Comparison of ENCODE assay signal across 22 cellular contexts in genomic region chr12:27666510-27666909, GRCh38. TPM values are rescaled to one million over a fixed set of nuclear protein-coding genes. Genes with fewer than 3 reads are reported as not detected.
"Had no signal": no experiment of that assay in that cellular context is flagged by ENCODE, and none has a peak within 500 bp of the region (broad histone marks: within the 10 kb centered on the region; RNA-seq: fewer than 3 reads in every experiment).

No MANE protein-coding gene starts in this region.

- H3K36me3 ChIP-seq: prostate gland had no signal

- H3K27ac ChIP-seq: dorsolateral prefrontal cortex, lower lobe of right lung, neural progenitor cell, prostate gland, suprapubic skin, thyroid gland had no signal

- H3K4me2 ChIP-seq: neural progenitor cell had no signal

- H3K27me3 ChIP-seq: dorsolateral prefrontal cortex, gastrocnemius medialis, neural progenitor cell, suprapubic skin, thyroid gland had no signal

- H3K4me1 ChIP-seq: lower lobe of right lung, neural progenitor cell, prostate gland, suprapubic skin, thyroid gland had no signal

- H2AFZ ChIP-seq: neural progenitor cell had no signal

- ATAC-seq: gastrocnemius medialis; left ventricle myocardium superior; lower lobe of right lung; right cardiac atrium; stimulated activated naive B cell treated with anti-CD40 and anti-IgM and Interleukin-4, amounts not matched to agents 10 μg/mL and 1 μg/mL and 100 μg/mL, for 72 hours had no signal

- H3K4me3 ChIP-seq: dorsolateral prefrontal cortex, gastrocnemius medialis, lower lobe of right lung, neural progenitor cell, prostate gland, suprapubic skin, thyroid gland had no signal

- DNase-seq: cerebellar nuclear complex; dorsolateral prefrontal cortex; effector CD4-positive, alpha-beta T cell; foreskin fibroblast; gastrocnemius medialis; head of caudate nucleus; left ventricle myocardium superior; lower lobe of right lung; naive B cell; right cardiac atrium; small intestine; stimulated activated CD4-positive, alpha-beta T cell treated with anti-CD3 and anti-CD28 coated beads, Interleukin-15, amount 100 ng/mL, for 24 hours; stimulated activated CD4-positive, alpha-beta T cell treated with anti-CD3 and anti-CD28 coated beads, Interleukin-2, amount 100 ng/mL, for 48 hours; stimulated activated naive B cell treated with anti-CD40 and anti-IgM and Interleukin-4, amounts not matched to agents 10 μg/mL and 1 μg/mL and 100 μg/mL, for 72 hours; thyroid gland had no signal

- FAIRE-seq: colon, keratinocyte, small intestine, urothelium cell line had no signal

- H3K9ac ChIP-seq: neural progenitor cell had no signal

- H3K9me3 ChIP-seq: gastrocnemius medialis, lower lobe of right lung, prostate gland, suprapubic skin, thyroid gland had no signal

RNA-seq across cellular contexts. Expression of gene REP15, which starts 29.7 kb away (rescaled TPM):
- total RNA-seq: mononuclear cell had no signal
